In the genomic region with DNA sequence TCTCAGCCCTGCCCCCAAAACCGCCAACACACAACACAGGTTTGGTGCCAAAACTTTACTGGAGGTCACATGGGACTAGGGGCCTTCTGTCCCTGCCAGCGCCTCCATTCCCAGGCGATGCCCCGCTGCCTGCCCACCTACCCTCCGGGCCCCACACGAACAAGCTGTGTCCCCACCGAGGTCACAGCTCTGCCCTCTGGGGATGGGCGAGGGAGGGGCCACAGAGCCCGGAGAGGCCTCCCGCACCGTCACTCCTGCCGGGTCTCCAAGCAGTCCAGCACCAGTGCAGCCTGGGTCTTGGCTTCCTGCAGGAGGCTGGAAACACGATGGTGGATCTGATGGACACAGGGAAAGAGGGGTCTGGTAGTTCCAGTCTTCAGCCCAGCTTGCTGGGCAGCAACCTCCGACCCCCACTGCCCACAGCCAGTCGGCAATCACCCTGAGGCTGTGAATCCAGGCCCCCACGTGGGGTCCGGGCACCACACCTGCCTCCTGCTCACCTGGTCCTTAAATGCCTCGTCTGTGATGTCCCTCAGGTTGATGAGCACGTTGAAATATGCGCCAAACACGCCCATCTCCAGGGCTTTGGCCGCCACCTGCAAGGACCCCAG, we compare ENCODE assay signal across 3 cellular contexts.
TF ChIP-seq lines count a peak whose summit lies in the region.

No MANE protein-coding gene starts in this region.

TF ChIP-seq in H1, 55 proteins besides CTCF, POLR2A, EP300 and RAD21:
- no peak for TF ChIP-seq TAF1 (IDR thresholded peaks at IDR 0.05; ENCODE audit: low read depth, low read length)
- no peak for TF ChIP-seq SP1 (IDR thresholded peaks at IDR 0.05; ENCODE audit: low read depth, low read length)
- TF ChIP-seq JUN (IDR thresholded peaks at IDR 0.05; ENCODE audit: low read depth, low read length): no peak
- no peak for TF ChIP-seq TBP (IDR thresholded peaks at IDR 0.05; ENCODE audit: low read depth, low read length)
- no peak for TF ChIP-seq HDAC2 (IDR thresholded peaks at IDR 0.05; ENCODE audit: borderline replicate concordance in 1 of 2, low read depth in 2 of 2, low read length in 2 of 2)
- no peak for TF ChIP-seq KDM4A (IDR thresholded peaks at IDR 0.05; ENCODE audit: low read depth, low read length, severe bottlenecking)
- TF ChIP-seq FOSL1 (IDR thresholded peaks at IDR 0.05; ENCODE audit: insufficient read depth, low read depth, low read length): no peak
- TF ChIP-seq SIRT6 (IDR thresholded peaks at IDR 0.05; ENCODE audit: low read length): no peak
- TF ChIP-seq SIX5 (IDR thresholded peaks at IDR 0.05; ENCODE audit: low read depth, low read length): no peak
- TF ChIP-seq YY1 (IDR thresholded peaks at IDR 0.05; ENCODE audit: low read depth, low read length): no peak
- TF ChIP-seq SRF (IDR thresholded peaks at IDR 0.05; ENCODE audit: low read depth, low read length): no peak
- no peak for TF ChIP-seq RNF2 (IDR thresholded peaks at IDR 0.05; ENCODE audit: borderline replicate concordance, low read depth, low read length, missing control alignments, poor library complexity, severe bottlenecking)
- TF ChIP-seq CEBPB (IDR thresholded peaks at IDR 0.05; ENCODE audit: low read depth, low read length): no peak
- TF ChIP-seq SP4 (IDR thresholded peaks at IDR 0.05; ENCODE audit: low read length): no peak
- TF ChIP-seq, protein P1, sequence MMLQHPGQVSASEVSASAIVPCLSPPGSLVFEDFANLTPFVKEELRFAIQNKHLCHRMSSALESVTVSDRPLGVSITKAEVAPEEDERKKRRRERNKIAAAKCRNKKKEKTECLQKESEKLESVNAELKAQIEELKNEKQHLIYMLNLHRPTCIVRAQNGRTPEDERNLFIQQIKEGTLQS (IDR thresholded peaks at IDR 0.05; ENCODE audit: insufficient read depth, low read depth, low read length): no peak
- TF ChIP-seq RBBP5 (IDR thresholded peaks at IDR 0.05; ENCODE audit: borderline replicate concordance, low read depth, low read length): no peak
- TF ChIP-seq CTBP2 (IDR thresholded peaks at IDR 0.05; ENCODE audit: borderline replicate concordance, insufficient read depth, insufficient read length, low read length): no peak
- no peak for TF ChIP-seq SIN3A (conservative IDR thresholded peaks at IDR 0.05 in 1 of 2, IDR thresholded peaks at IDR 0.05 in 1 of 2; ENCODE audit: low read depth in 1 of 2, low read length in 2 of 2)

TF ChIP-seq in HepG2, 621 proteins besides CTCF, POLR2A, EP300 and RAD21 (continues in another document):
- TF ChIP-seq, protein P2, sequence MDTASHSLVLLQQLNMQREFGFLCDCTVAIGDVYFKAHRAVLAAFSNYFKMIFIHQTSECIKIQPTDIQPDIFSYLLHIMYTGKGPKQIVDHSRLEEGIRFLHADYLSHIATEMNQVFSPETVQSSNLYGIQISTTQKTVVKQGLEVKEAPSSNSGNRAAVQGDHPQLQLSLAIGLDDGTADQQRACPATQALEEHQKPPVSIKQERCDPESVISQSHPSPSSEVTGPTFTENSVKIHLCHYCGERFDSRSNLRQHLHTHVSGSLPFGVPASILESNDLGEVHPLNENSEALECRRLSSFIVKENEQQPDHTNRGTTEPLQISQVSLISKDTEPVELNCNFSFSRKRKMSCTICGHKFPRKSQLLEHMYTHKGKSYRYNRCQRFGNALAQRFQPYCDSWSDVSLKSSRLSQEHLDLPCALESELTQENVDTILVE (CRISPR knock-in tag; IDR thresholded peaks at IDR 0.05): no peak
- TF ChIP-seq, protein P3, sequence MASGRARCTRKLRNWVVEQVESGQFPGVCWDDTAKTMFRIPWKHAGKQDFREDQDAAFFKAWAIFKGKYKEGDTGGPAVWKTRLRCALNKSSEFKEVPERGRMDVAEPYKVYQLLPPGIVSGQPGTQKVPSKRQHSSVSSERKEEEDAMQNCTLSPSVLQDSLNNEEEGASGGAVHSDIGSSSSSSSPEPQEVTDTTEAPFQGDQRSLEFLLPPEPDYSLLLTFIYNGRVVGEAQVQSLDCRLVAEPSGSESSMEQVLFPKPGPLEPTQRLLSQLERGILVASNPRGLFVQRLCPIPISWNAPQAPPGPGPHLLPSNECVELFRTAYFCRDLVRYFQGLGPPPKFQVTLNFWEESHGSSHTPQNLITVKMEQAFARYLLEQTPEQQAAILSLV (CRISPR knock-in tag; IDR thresholded peaks at IDR 0.05; ENCODE audit: borderline replicate concordance): no peak
- TF ChIP-seq MEIS1 (CRISPR knock-in tag; IDR thresholded peaks at IDR 0.05; ENCODE audit: borderline replicate concordance): no peak
- TF ChIP-seq ZNF772 (CRISPR knock-in tag; IDR thresholded peaks at IDR 0.05): no peak
- TF ChIP-seq SIN3A (IDR thresholded peaks at IDR 0.05; ENCODE audit: borderline replicate concordance, low read depth, low read length): no peak
- peak; percentile 64 for TF ChIP-seq AGO1 (IDR thresholded peaks at IDR 0.05; ENCODE audit: low read depth, low read length, poor library complexity, severe bottlenecking)
- 0 out of 2 replicates have a peak, but pooled peaks have one; percentile 41 for TF ChIP-seq RBFOX2 (IDR thresholded peaks at IDR 0.05; ENCODE audit: low read depth, low read length)
- no peak for TF ChIP-seq SMAD1 (CRISPR knock-in tag; IDR thresholded peaks at IDR 0.05; ENCODE audit: borderline replicate concordance, low read depth)
- no peak for TF ChIP-seq ZNF33B (CRISPR knock-in tag; IDR thresholded peaks at IDR 0.05)
- TF ChIP-seq ONECUT2 (CRISPR knock-in tag; IDR thresholded peaks at IDR 0.05): no peak
- TF ChIP-seq FOXO1 (CRISPR knock-in tag; IDR thresholded peaks at IDR 0.05): no peak
- TF ChIP-seq ZNF430 (CRISPR knock-in tag; IDR thresholded peaks at IDR 0.05): no peak
- no peak for TF ChIP-seq ZNF44 (CRISPR knock-in tag; IDR thresholded peaks at IDR 0.05)
- TF ChIP-seq, protein P4, sequence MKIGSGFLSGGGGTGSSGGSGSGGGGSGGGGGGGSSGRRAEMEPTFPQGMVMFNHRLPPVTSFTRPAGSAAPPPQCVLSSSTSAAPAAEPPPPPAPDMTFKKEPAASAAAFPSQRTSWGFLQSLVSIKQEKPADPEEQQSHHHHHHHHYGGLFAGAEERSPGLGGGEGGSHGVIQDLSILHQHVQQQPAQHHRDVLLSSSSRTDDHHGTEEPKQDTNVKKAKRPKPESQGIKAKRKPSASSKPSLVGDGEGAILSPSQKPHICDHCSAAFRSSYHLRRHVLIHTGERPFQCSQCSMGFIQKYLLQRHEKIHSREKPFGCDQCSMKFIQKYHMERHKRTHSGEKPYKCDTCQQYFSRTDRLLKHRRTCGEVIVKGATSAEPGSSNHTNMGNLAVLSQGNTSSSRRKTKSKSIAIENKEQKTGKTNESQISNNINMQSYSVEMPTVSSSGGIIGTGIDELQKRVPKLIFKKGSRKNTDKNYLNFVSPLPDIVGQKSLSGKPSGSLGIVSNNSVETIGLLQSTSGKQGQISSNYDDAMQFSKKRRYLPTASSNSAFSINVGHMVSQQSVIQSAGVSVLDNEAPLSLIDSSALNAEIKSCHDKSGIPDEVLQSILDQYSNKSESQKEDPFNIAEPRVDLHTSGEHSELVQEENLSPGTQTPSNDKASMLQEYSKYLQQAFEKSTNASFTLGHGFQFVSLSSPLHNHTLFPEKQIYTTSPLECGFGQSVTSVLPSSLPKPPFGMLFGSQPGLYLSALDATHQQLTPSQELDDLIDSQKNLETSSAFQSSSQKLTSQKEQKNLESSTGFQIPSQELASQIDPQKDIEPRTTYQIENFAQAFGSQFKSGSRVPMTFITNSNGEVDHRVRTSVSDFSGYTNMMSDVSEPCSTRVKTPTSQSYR (CRISPR knock-in tag; IDR thresholded peaks at IDR 0.05; ENCODE audit: borderline replicate concordance): no peak

TF ChIP-seq in GM12891, 5 proteins besides CTCF, POLR2A, EP300 and RAD21:
- TF ChIP-seq PAX5 (IDR thresholded peaks at IDR 0.05; ENCODE audit: insufficient read depth, low read length, severe bottlenecking) (no peak), POU2F2 (IDR thresholded peaks at IDR 0.05; ENCODE audit: low read depth, low read length) (no peak), TAF1 (IDR thresholded peaks at IDR 0.05; ENCODE audit: low read depth, low read length) (no peak), POLR2AphosphoS5 (IDR thresholded peaks at IDR 0.05; ENCODE audit: low read depth, low read length) (no peak), SPI1 (IDR thresholded peaks at IDR 0.05; ENCODE audit: low read depth, low read length) (no peak)
